Comparison of ENCODE assay signal across 28 cellular contexts in the genomic region with DNA sequence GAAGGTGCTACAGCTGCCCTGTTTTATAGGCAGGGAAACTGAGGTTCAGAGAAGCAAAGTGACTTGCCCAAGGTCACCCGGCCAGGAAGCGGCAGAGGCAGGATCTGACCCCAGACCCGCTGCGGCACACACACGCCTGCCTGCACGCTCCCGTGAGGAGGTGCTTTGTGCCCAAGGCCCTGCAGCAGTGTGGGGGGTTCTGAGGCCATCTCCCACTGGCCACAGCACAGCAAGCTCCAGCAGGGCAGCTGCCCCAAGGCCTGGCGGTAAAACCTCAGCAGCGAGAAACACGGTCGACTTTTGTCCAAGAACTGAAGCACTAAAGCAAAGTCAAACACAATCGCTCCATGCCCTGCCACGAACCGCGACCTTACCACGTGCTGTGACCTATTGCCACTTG.
"Had no signal": no experiment of that assay in that cellular context is flagged by ENCODE, and none has a peak within 500 bp of the region (broad histone marks: within the 10 kb centered on the region; RNA-seq: fewer than 3 reads in every experiment).

No MANE protein-coding gene starts in this region.

- H3K9ac ChIP-seq: neural progenitor cell had no signal

- H3K4me2 ChIP-seq: neural progenitor cell, smooth muscle cell had no signal

- H3K4me1 ChIP-seq: pancreas, psoas muscle, testis, tibial artery, transverse colon, upper lobe of right lung, uterus had no signal

- H2AFZ ChIP-seq: neural progenitor cell had no signal

- H3K36me3 ChIP-seq: neural progenitor cell, pancreas, suprapubic skin, tibial artery, transverse colon, upper lobe of right lung, uterus had no signal

- DNase-seq: naive thymus-derived CD4-positive, alpha-beta T cell; natural killer cell; nucleus accumbens; spleen; stimulated activated CD4-positive, alpha-beta T cell treated with anti-CD3 and anti-CD28 coated beads, Interleukin-12 subunit alpha, Interleukin-12 subunit beta, amount 100 ng/mL, for 4 hours; stimulated activated CD4-positive, alpha-beta T cell treated with anti-CD3 and anti-CD28 coated beads, Interleukin-1b, Interleukin-23, amount 100 ng/mL, for 48 hours; stimulated activated CD4-positive, alpha-beta T cell treated with anti-CD3 and anti-CD28 coated beads, Interleukin-4, amount 100 ng/mL, for 1 hour; stimulated activated CD4-positive, alpha-beta T cell treated with anti-CD3 and anti-CD28 coated beads, Interleukin-4, amount 100 ng/mL, for 4 hours; stimulated activated CD8-positive, alpha-beta memory T cell treated with anti-CD3 and anti-CD28 coated beads, Interleukin-4, amount 100 ng/mL, for 48 hours; stimulated activated naive CD4-positive, alpha-beta T cell; stimulated activated naive CD8-positive, alpha-beta T cell treated with anti-CD3 and anti-CD28 coated beads, Interleukin-15, amount 100 ng/mL, for 72 hours; stimulated activated naive CD8-positive, alpha-beta T cell treated with anti-CD3 and anti-CD28 coated beads, Interleukin-15, Interleukin-2, amounts not matched to agents 100 U/mL and 50 U/mL, for 24 hours; substantia nigra; testis; tibial artery; transverse colon; upper lobe of right lung; uterus had no signal

- H3K27ac ChIP-seq: neural progenitor cell, neutrophil, pancreas, psoas muscle, skin epidermis, spleen, suprapubic skin, testis, tibial artery, transverse colon, upper lobe of right lung, uterus had no signal

- ATAC-seq: naive thymus-derived CD4-positive, alpha-beta T cell; natural killer cell; pancreas; psoas muscle; right cardiac atrium; sciatic nerve; stimulated activated memory B cell treated with anti-CD40 and anti-IgM and Interleukin-4, amounts not matched to agents 10 μg/mL and 1 μg/mL and 100 μg/mL, for 72 hours; stimulated activated naive CD8-positive, alpha-beta T cell treated with anti-CD3 and anti-CD28 coated beads, Interleukin-15, amount 100 ng/mL, for 72 hours; stimulated activated naive CD8-positive, alpha-beta T cell treated with anti-CD3 and anti-CD28 coated beads, Interleukin-15, Interleukin-2, amounts not matched to agents 100 U/mL and 50 U/mL, for 24 hours; upper lobe of right lung had no signal

- H3K27me3 ChIP-seq: neural progenitor cell, pancreas, spleen, suprapubic skin, testis, tibial artery, transverse colon, upper lobe of right lung, uterus had no signal

- H3K9me3 ChIP-seq: neutrophil, pancreas, psoas muscle, spleen, suprapubic skin, testis, tibial artery, transverse colon, upper lobe of right lung, uterus had no signal

- H3K4me3 ChIP-seq: neural progenitor cell, pancreas, psoas muscle, skin epidermis, smooth muscle cell, spleen, suprapubic skin, testis, tibial artery, transverse colon, upper lobe of right lung, uterus had no signal

- FAIRE-seq: pancreas had no signal
